8 cellular contexts compared by ENCODE assay signal in genomic region chr7:35624299-35625186, GRCh38.
DNase-seq lines count a peak whose midpoint lies in the region; ATAC-seq, FAIRE-seq and TF ChIP-seq lines count a peak whose summit lies in the region.

No MANE protein-coding gene starts in this region.

- peaks cover 2% of the 10 kb centered on the region for H3K36me3 Mint-ChIP-seq in activated naive CD8-positive, alpha-beta T cell treated with anti-CD3 and anti-CD28 coated beads, Interleukin-2, amount 50 U/mL, for 24 hours (ENCODE audit: low read depth)

- no peak for TF ChIP-seq POLR2A in gastrocnemius medialis (IDR thresholded peaks at IDR 0.05)

- WGBS in right cardiac atrium: 33% methylated on average over 16 of the region's 16 CpGs

- H3K4me1 ChIP-seq in right cardiac atrium (ENCODE audit: control insufficient read depth, insufficient read depth, low read length): peaks cover 3% of the 10 kb centered on the region
- H3K4me1 ChIP-seq in gastrocnemius medialis: no peaks in the 10 kb centered on the region

- no peaks in the 10 kb centered on the region for H3K27me3 ChIP-seq in right cardiac atrium (ENCODE audit: control insufficient read depth, insufficient read depth)
- no peaks in the 10 kb centered on the region for H3K27me3 ChIP-seq in gastrocnemius medialis

- no peaks in the 10 kb centered on the region for H3K4me1 Mint-ChIP-seq in activated naive CD8-positive, alpha-beta T cell treated with anti-CD3 and anti-CD28 coated beads, Interleukin-2, amount 50 U/mL, for 24 hours

- TF ChIP-seq CTCF in gastrocnemius medialis (IDR thresholded peaks at IDR 0.05 in 4 of 5, conservative IDR thresholded peaks at IDR 0.05 in 1 of 5): peak; percentile 49 to 83 (median 62)

- intact Hi-C loops in right cardiac atrium (cut with DNase I) (no loop called here), gastrocnemius medialis (cut with DNase I; ENCODE audit: low total_unique reads) (loop anchor here (1.0 to 10.0 kb wide), 3 partner anchors 63 to 800 kb away; no protein-coding TSS in a partner anchor)

- H3K4me3 Mint-ChIP-seq in activated naive CD8-positive, alpha-beta T cell treated with anti-CD3 and anti-CD28 coated beads, Interleukin-2, amount 50 U/mL, for 24 hours: no peak overlapping the region

- H3K9me3 ChIP-seq in right cardiac atrium (ENCODE audit: control insufficient read depth, low read length) (no peaks in the 10 kb centered on the region), gastrocnemius medialis (no peaks in the 10 kb centered on the region)

- no peak for FAIRE-seq in RCC 7860 (lab: Jason Lieb, UNC)

- peaks cover 0 to 8% of the 10 kb centered on the region in 2 donors for H3K36me3 ChIP-seq in gastrocnemius medialis

- H3K9me3 Mint-ChIP-seq in activated naive CD8-positive, alpha-beta T cell treated with anti-CD3 and anti-CD28 coated beads, Interleukin-2, amount 50 U/mL, for 24 hours: no peaks in the 10 kb centered on the region

- in situ Hi-C loops in G401 (cut with HindIII; ENCODE audit: low sequenced_read_pairs): no loop called here
- in situ Hi-C loops in gastrocnemius medialis (cut with MboI; ENCODE audit: low sequenced_read_pairs in 4 of 4): loop anchor here in 1 of 4 donors (10.0 kb wide), 1 partner anchor 200 kb away; no protein-coding TSS in a partner anchor

- no peak overlapping the region for H3K27ac Mint-ChIP-seq in activated naive CD8-positive, alpha-beta T cell treated with anti-CD3 and anti-CD28 coated beads, Interleukin-2, amount 50 U/mL, for 24 hours

- H3K27ac ChIP-seq in right cardiac atrium (ENCODE audit: low read length) (no peak overlapping the region), gastrocnemius medialis (no peak overlapping the region)

- H3K27me3 Mint-ChIP-seq in activated naive CD8-positive, alpha-beta T cell treated with anti-CD3 and anti-CD28 coated beads, Interleukin-2, amount 50 U/mL, for 24 hours: no peaks in the 10 kb centered on the region

- DNase-seq in G401 (ENCODE audit: low spot score) (peak; percentile 56), HuH-7.5 (ENCODE audit: low spot score) (peak; percentile 58), RCC 7860 (ENCODE audit: low spot score) (peak; percentile 21), right cardiac atrium (peak in 1 of 3 donors; percentile 60), gastrocnemius medialis (no peak), cerebellar nuclear complex (lab: John Stamatoyannopoulos, UW) (no peak)
- peak; percentile 23 for DNase-seq in activated naive CD8-positive, alpha-beta T cell treated with anti-CD3 and anti-CD28 coated beads, Interleukin-2, amount 50 U/mL, for 24 hours

- peak; percentile 84 for ATAC-seq in GM21528 (IDR thresholded peaks at IDR 0.05; ENCODE audit: low FRiP score, unreplicated experiment)
- ATAC-seq in activated naive CD8-positive, alpha-beta T cell treated with anti-CD3 and anti-CD28 coated beads, Interleukin-2, amount 50 U/mL, for 24 hours: peak; percentile 87
- ATAC-seq in right cardiac atrium: peak; percentile 76 to 87
- peak; percentile 56 to 81 for ATAC-seq in gastrocnemius medialis

- no peak overlapping the region for H3K4me3 ChIP-seq in right cardiac atrium (ENCODE audit: low read length)
- H3K4me3 ChIP-seq in gastrocnemius medialis: no peak overlapping the region

Comparison
In these comparisons a context has a peak if more than half of its experiments do, and no peak if none do; other contexts are left out.
1. DNase-seq: peak in G401 (single experiment), HuH-7.5 (single experiment), RCC 7860 (single experiment) and activated naive CD8-positive, alpha-beta T cell treated with anti-CD3 and anti-CD28 coated beads, Interleukin-2, amount 50 U/mL, for 24 hours (single experiment); none in gastrocnemius medialis (0 of 2) and cerebellar nuclear complex (0 of 2).
2. Peak in every context shown above with its lines, with median percentiles within 50 percentile points of each other: ATAC-seq.